In genomic region chr1:199173356-199173755, GRCh38 we compare ENCODE assay signal across 8 cellular contexts.
DNase-seq lines count a peak whose midpoint lies in the region; ATAC-seq and TF ChIP-seq lines count a peak whose summit lies in the region.

No MANE protein-coding gene starts in this region.

- no peaks in the 10 kb centered on the region for H3K36me3 ChIP-seq in left ventricle myocardium inferior

- intact Hi-C loops in left ventricle myocardium inferior (cut with micrococcal nuclease), result no loop called here

- peak; percentile 86 for ATAC-seq in GM21423 (IDR thresholded peaks at IDR 0.05; ENCODE audit: unreplicated experiment)
- ATAC-seq in HG03575 (IDR thresholded peaks at IDR 0.05; ENCODE audit: extremely low read depth, insufficient number of reproducible peaks, low FRiP score, unreplicated experiment), result peak; percentile 97

- DNase-seq in GM10248 (ENCODE audit: extremely low spot score) (peak; percentile 45), choroid plexus epithelial cell (ENCODE audit: low read depth) (peak; percentile 44), NCI-H524 (lab: John Stamatoyannopoulos, UW) (no peak), midbrain (lab: John Stamatoyannopoulos, UW) (no peak), left ventricle myocardium inferior (no peak)
- no peak for DNase-seq in effector CD4-positive, alpha-beta T cell

- no peak overlapping the region for H3K4me3 ChIP-seq in choroid plexus epithelial cell (ENCODE audit: low read depth, low read length)
- no peak overlapping the region for H3K4me3 ChIP-seq in left ventricle myocardium inferior

- no peaks in the 10 kb centered on the region for H3K9me3 ChIP-seq in left ventricle myocardium inferior (replicated peaks)

- no peak overlapping the region for H3K27ac ChIP-seq in left ventricle myocardium inferior (replicated peaks)

- POLR2A ChIA-PET in GM10248 (lab: Yijun Ruan, JAX), result no interaction called here

- no peaks in the 10 kb centered on the region for H3K4me1 ChIP-seq in left ventricle myocardium inferior

- TF ChIP-seq CTCF in GM10248 (IDR thresholded peaks at IDR 0.05; ENCODE audit: control extremely low read depth, extremely low read depth, low read depth, missing control alignments) (no peak), choroid plexus epithelial cell (conservative IDR thresholded peaks at IDR 0.05; ENCODE audit: low read depth, low read length) (no peak), left ventricle myocardium inferior (IDR thresholded peaks at IDR 0.05; ENCODE audit: borderline replicate concordance) (no peak)

- no peaks in the 10 kb centered on the region for H3K27me3 ChIP-seq in left ventricle myocardium inferior (ENCODE audit: low read depth)

- CTCF ChIA-PET in GM10248 (lab: Yijun Ruan, JAX), result interaction anchor here (1.0 to 2.9 kb wide), 5 partner anchors 9 to 70 kb away, joined by 3 to 11 read pairs (median 4); no protein-coding TSS in a partner anchor

Comparison
In these comparisons a context has a peak if more than half of its experiments do, and no peak if none do; other contexts are left out.
1. DNase-seq: peak in GM10248 (single experiment) and choroid plexus epithelial cell (single experiment); none in effector CD4-positive, alpha-beta T cell (single experiment), NCI-H524 (0 of 2), midbrain (single experiment) and left ventricle myocardium inferior (single experiment).